In genomic region chr11:22670803-22671202, GRCh38 we compare ENCODE assay signal across 8 cellular contexts.
A peak's percentile ranks its signal among the peaks of the same experiment; 100 is the strongest.
DNase-seq lines count a peak whose midpoint lies in the region; ATAC-seq and TF ChIP-seq lines count a peak whose summit lies in the region.

No MANE protein-coding gene starts in this region.

- DNase-seq in NCI-H345 (lab: John Stamatoyannopoulos, UW), result peak; percentile 9
- DNase-seq in inferior parietal cortex (ENCODE audit: extremely low spot score), result peak; percentile 61
- no peak for DNase-seq in effector CD8-positive, alpha-beta T cell (lab: John Stamatoyannopoulos, UW)
- no peak for DNase-seq in activated gamma-delta T cell treated with Interleukin-2 at 50 U/mL for 16 hours

- H3K4me1 Mint-ChIP-seq in stimulated activated memory B cell treated with anti-CD40 and anti-IgM and Interleukin-4, amounts not matched to agents 10 μg/mL and 1 μg/mL and 100 μg/mL, for 72 hours, result peaks cover 13% of the 10 kb centered on the region

- peak; percentile 32 for TF ChIP-seq CTCF in GM12873 (IDR thresholded peaks at IDR 0.05; ENCODE audit: insufficient read depth, low read depth, low read length, missing control alignments)

- no peaks in the 10 kb centered on the region for H3K9me3 Mint-ChIP-seq in stimulated activated memory B cell treated with anti-CD40 and anti-IgM and Interleukin-4, amounts not matched to agents 10 μg/mL and 1 μg/mL and 100 μg/mL, for 72 hours

- H3K36me3 Mint-ChIP-seq in stimulated activated memory B cell treated with anti-CD40 and anti-IgM and Interleukin-4, amounts not matched to agents 10 μg/mL and 1 μg/mL and 100 μg/mL, for 72 hours, result no peaks in the 10 kb centered on the region

- peaks cover 25% of the 10 kb centered on the region for H3K27me3 Mint-ChIP-seq in stimulated activated memory B cell treated with anti-CD40 and anti-IgM and Interleukin-4, amounts not matched to agents 10 μg/mL and 1 μg/mL and 100 μg/mL, for 72 hours

- H3K4me3 Mint-ChIP-seq in stimulated activated memory B cell treated with anti-CD40 and anti-IgM and Interleukin-4, amounts not matched to agents 10 μg/mL and 1 μg/mL and 100 μg/mL, for 72 hours, result no peak overlapping the region

- H3K27ac Mint-ChIP-seq in stimulated activated memory B cell treated with anti-CD40 and anti-IgM and Interleukin-4, amounts not matched to agents 10 μg/mL and 1 μg/mL and 100 μg/mL, for 72 hours, result no peak overlapping the region

- ATAC-seq in GM21717 (IDR thresholded peaks at IDR 0.05; ENCODE audit: unreplicated experiment) (peak; percentile 37), HG03025 (IDR thresholded peaks at IDR 0.05; ENCODE audit: low FRiP score, unreplicated experiment) (no peak)
- ATAC-seq in stimulated activated memory B cell treated with anti-CD40 and anti-IgM and Interleukin-4, amounts not matched to agents 10 μg/mL and 1 μg/mL and 100 μg/mL, for 72 hours, result no peak

Comparison
In these comparisons a context has a peak if more than half of its experiments do, and no peak if none do; other contexts are left out.
1. DNase-seq: peak in NCI-H345 (single experiment) and inferior parietal cortex (single experiment); none in effector CD8-positive, alpha-beta T cell (single experiment) and activated gamma-delta T cell treated with Interleukin-2 at 50 U/mL for 16 hours (single experiment).